3 cellular contexts compared by ENCODE assay signal in the genomic region with DNA sequence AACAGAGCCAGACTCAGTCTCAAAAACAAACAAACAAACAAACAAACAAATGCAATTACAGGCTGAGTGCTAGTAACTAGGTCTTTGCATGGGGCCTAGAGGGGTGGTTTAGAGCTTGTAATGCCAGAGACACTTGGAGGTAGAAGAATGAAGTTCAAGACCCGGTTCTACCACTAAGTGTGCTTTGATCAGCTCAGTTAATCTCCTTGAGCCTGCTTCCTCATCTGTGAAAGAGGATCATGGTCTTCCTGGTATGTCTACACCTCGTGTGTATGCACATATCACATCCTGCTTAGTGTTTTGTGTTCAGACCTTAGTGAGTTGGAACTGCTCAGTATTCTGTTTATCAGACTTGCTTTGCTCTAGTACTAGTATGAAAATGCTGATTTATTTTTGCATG.
TF ChIP-seq lines count a peak whose summit lies in the region.

No MANE protein-coding gene starts in this region.

TF ChIP-seq in SK-N-SH, 30 proteins besides CTCF, POLR2A, EP300 and RAD21:
- TF ChIP-seq SMC3 (IDR thresholded peaks at IDR 0.05; ENCODE audit: low read depth, low read length): no peak
- TF ChIP-seq JUND (IDR thresholded peaks at IDR 0.05): no peak
- TF ChIP-seq MXI1 (IDR thresholded peaks at IDR 0.05; ENCODE audit: low read depth, low read length): no peak
- no peak for TF ChIP-seq GATA2 (CRISPR knock-in tag; IDR thresholded peaks at IDR 0.05)
- TF ChIP-seq, protein P1, sequence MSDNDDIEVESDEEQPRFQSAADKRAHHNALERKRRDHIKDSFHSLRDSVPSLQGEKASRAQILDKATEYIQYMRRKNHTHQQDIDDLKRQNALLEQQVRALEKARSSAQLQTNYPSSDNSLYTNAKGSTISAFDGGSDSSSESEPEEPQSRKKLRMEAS (IDR thresholded peaks at IDR 0.05; ENCODE audit: low read depth): no peak
- TF ChIP-seq PBX3 (IDR thresholded peaks at IDR 0.05): no peak
- TF ChIP-seq RCOR1 (IDR thresholded peaks at IDR 0.05; ENCODE audit: low read length): no peak
- TF ChIP-seq TEAD4 (IDR thresholded peaks at IDR 0.05; ENCODE audit: borderline replicate concordance, insufficient read depth): no peak
- no peak for TF ChIP-seq EZH2phosphoT487 (IDR thresholded peaks at IDR 0.05; ENCODE audit: borderline replicate concordance, low read depth)
- TF ChIP-seq MEF2A (IDR thresholded peaks at IDR 0.05; ENCODE audit: borderline replicate concordance, low read depth): no peak

TF ChIP-seq in SK-N-SH treated with all-trans-retinoic acid at 6 μM for 48 hours, 23 proteins besides CTCF, POLR2A, EP300 and RAD21:
- no peak for TF ChIP-seq SNAI2 (CRISPR knock-in tag; IDR thresholded peaks at IDR 0.05)
- TF ChIP-seq RARB (CRISPR knock-in tag; IDR thresholded peaks at IDR 0.05): no peak
- TF ChIP-seq, protein P2, sequence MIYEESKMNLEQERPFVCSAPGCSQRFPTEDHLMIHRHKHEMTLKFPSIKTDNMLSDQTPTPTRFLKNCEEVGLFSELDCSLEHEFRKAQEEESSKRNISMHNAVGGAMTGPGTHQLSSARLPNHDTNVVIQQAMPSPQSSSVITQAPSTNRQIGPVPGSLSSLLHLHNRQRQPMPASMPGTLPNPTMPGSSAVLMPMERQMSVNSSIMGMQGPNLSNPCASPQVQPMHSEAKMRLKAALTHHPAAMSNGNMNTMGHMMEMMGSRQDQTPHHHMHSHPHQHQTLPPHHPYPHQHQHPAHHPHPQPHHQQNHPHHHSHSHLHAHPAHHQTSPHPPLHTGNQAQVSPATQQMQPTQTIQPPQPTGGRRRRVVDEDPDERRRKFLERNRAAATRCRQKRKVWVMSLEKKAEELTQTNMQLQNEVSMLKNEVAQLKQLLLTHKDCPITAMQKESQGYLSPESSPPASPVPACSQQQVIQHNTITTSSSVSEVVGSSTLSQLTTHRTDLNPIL (CRISPR knock-in tag; IDR thresholded peaks at IDR 0.05; ENCODE audit: low read depth): no peak
- TF ChIP-seq ZFP30 (CRISPR knock-in tag; IDR thresholded peaks at IDR 0.05): no peak
- no peak for TF ChIP-seq BACH2 (CRISPR knock-in tag; IDR thresholded peaks at IDR 0.05; ENCODE audit: borderline replicate concordance)
- TF ChIP-seq PPARA (CRISPR knock-in tag; IDR thresholded peaks at IDR 0.05; ENCODE audit: borderline replicate concordance): no peak
- TF ChIP-seq ARNTL (CRISPR knock-in tag; IDR thresholded peaks at IDR 0.05; ENCODE audit: borderline replicate concordance, low read depth): no peak
- TF ChIP-seq CSRNP3 (CRISPR knock-in tag; IDR thresholded peaks at IDR 0.05): no peak
- no peak for TF ChIP-seq ISL1 (CRISPR knock-in tag; IDR thresholded peaks at IDR 0.05)
- no peak for TF ChIP-seq ZNF8 (CRISPR knock-in tag; IDR thresholded peaks at IDR 0.05)
- TF ChIP-seq ZFP3 (CRISPR knock-in tag; IDR thresholded peaks at IDR 0.05): no peak
TF ChIP-seq in SK-N-SH treated with all-trans-retinoic acid at 6 μM for 48 hours: peak in this region for 0.

TF ChIP-seq in endothelial cell of umbilical vein, 7 proteins besides CTCF, POLR2A, EP300 and RAD21:
- no peak for TF ChIP-seq GATA2 (IDR thresholded peaks at IDR 0.05; ENCODE audit: insufficient read depth, insufficient read length, low read depth, low read length)
- no peak for TF ChIP-seq POLR2AphosphoS5 (IDR thresholded peaks at IDR 0.05; ENCODE audit: insufficient read depth, low read depth, low read length)
- TF ChIP-seq MYC (IDR thresholded peaks at IDR 0.05; ENCODE audit: low read depth, low read length): no peak
- no peak for TF ChIP-seq JUN (IDR thresholded peaks at IDR 0.05; ENCODE audit: borderline replicate concordance, insufficient read depth, insufficient read length, low read depth)
- TF ChIP-seq EZH2 (IDR thresholded peaks at IDR 0.05; ENCODE audit: borderline replicate concordance, low read depth, low read length, severe bottlenecking): no peak
- TF ChIP-seq, protein P1 (IDR thresholded peaks at IDR 0.05; ENCODE audit: insufficient read depth, insufficient read length): no peak
- no peak for TF ChIP-seq FOS (IDR thresholded peaks at IDR 0.05; ENCODE audit: borderline replicate concordance, insufficient read depth, low read length)
